ENCODE assay signal across 8 cellular contexts in the genomic region with DNA sequence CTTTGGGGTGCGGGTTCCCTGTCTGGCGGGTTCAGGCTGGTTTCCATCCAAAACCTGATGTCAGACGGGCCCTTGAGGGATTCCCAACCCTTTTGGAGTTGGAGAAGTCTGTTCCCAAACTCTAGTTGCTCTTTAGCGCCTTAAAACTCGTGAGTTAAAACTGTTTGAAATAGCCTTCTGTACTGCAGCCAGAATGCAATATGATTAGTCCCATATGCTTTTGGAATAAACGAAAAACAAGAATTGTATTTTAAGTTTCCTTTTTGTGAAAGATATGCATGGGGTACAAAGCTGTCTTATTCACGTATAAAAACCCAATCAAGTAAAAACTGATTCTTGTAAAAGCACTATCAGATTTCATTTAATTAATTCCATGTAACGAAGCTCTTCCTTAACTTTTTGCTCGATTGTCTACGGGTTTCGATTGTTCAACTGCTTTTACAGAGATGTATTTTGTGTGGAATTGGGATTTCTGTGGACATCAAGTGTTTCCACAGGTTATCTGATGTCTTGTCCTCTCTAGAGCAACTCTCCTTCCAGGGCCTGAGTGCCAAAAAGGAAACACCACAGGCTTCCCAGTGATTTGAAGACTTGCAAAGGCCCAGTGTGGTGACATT. TPM values are rescaled to one million over a fixed set of nuclear protein-coding genes. Genes with fewer than 3 reads are reported as not detected.
DNase-seq lines count a peak whose midpoint lies in the region; ATAC-seq and TF ChIP-seq lines count a peak whose summit lies in the region.
"Had no signal": no experiment of that assay in that cellular context is flagged by ENCODE, and none has a peak within 500 bp of the region (broad histone marks: within the 10 kb centered on the region; RNA-seq: fewer than 3 reads in every experiment).

No MANE protein-coding gene starts in this region.

- peaks cover 38% of the 10 kb centered on the region for H3K4me1 ChIP-seq in HUES64 (ENCODE audit: insufficient read depth, low read length)
- peaks cover 0 to 37% (median 17%) of the 10 kb centered on the region in 4 donors for H3K4me1 ChIP-seq in stomach

- no peaks in the 10 kb centered on the region for H3K27me3 ChIP-seq in HUES64 (ENCODE audit: insufficient read depth, low read length)
- H3K27me3 ChIP-seq in stomach, result peaks cover 0 to 7% (median 0%) of the 10 kb centered on the region in 3 donors

- peaks cover 11% of the 10 kb centered on the region for H3K4me1 Mint-ChIP-seq in activated naive CD8-positive, alpha-beta T cell treated with anti-CD3 and anti-CD28 coated beads, Interleukin-2, amount 10 ng/mL, durations not matched to agents 7 days and 5 days
- H3K4me1 Mint-ChIP-seq in immature natural killer cell, result peaks cover 9 to 20% of the 10 kb centered on the region in 2 donors

- no peaks in the 10 kb centered on the region for H3K36me3 ChIP-seq in HUES64 (ENCODE audit: insufficient read depth, low read length)
- no peaks in the 10 kb centered on the region for H3K36me3 ChIP-seq in stomach

- H3K4me3 ChIP-seq in HUES64 (ENCODE audit: low read length) (peak overlapping the region; percentile 72), stomach (peak overlapping the region; percentile 52 to 58 (median 53))

- DNase-seq in activated naive CD8-positive, alpha-beta T cell treated with anti-CD3 and anti-CD28 coated beads, Interleukin-2, amount 10 ng/mL, durations not matched to agents 7 days and 5 days, result no peak
- DNase-seq in immature natural killer cell (no peak), stomach (no peak), NCI-H1105 (lab: John Stamatoyannopoulos, UW) (no peak), midbrain (lab: John Stamatoyannopoulos, UW) (no peak)
- DNase-seq: stimulated activated CD4-positive, alpha-beta T cell treated with anti-CD3 and anti-CD28 coated beads, Interleukin-15, amount 100 ng/mL, for 24 hours had no signal

- peaks cover 6% of the 10 kb centered on the region for H3K36me3 Mint-ChIP-seq in activated naive CD8-positive, alpha-beta T cell treated with anti-CD3 and anti-CD28 coated beads, Interleukin-2, amount 10 ng/mL, durations not matched to agents 7 days and 5 days
- no peaks in the 10 kb centered on the region for H3K36me3 Mint-ChIP-seq in immature natural killer cell

- H3K9me3 ChIP-seq in HUES64 (ENCODE audit: insufficient read depth, low read depth, low read length) (no peaks in the 10 kb centered on the region), stomach (peaks cover 0 to 5% (median 0%) of the 10 kb centered on the region in 4 donors)

- peaks cover 11% of the 10 kb centered on the region for H3K27me3 Mint-ChIP-seq in activated naive CD8-positive, alpha-beta T cell treated with anti-CD3 and anti-CD28 coated beads, Interleukin-2, amount 10 ng/mL, durations not matched to agents 7 days and 5 days
- H3K27me3 Mint-ChIP-seq in immature natural killer cell (ENCODE audit: low read depth in 3 of 3), result peaks cover 11 to 13% (median 11%) of the 10 kb centered on the region in 3 donors

- WGBS in HUES64, result 35% methylated on average over 11 of the region's 11 CpGs
- WGBS in stomach, 5 donors, result 20 to 51% (median 44%) methylated on average over 9 to 11 of the region's 11 CpGs

- no peak for TF ChIP-seq EP300 in stomach (IDR thresholded peaks at IDR 0.05)

- no peak for TF ChIP-seq POLR2A in stomach (IDR thresholded peaks at IDR 0.05)

- peak overlapping the region; percentile 62; the same call in 1 of the 2 replicates for H3K27ac ChIP-seq in HUES64 (ENCODE audit: low read depth, low read length)
- peak overlapping the region; percentile 40 to 93 (median 84) for H3K27ac ChIP-seq in stomach

- no peak for ATAC-seq in activated naive CD8-positive, alpha-beta T cell treated with anti-CD3 and anti-CD28 coated beads, Interleukin-2, amount 10 ng/mL, durations not matched to agents 7 days and 5 days (ENCODE audit: low read depth)
- ATAC-seq in HG02759 (IDR thresholded peaks at IDR 0.05; ENCODE audit: unreplicated experiment), result no peak

- H3K27ac Mint-ChIP-seq in activated naive CD8-positive, alpha-beta T cell treated with anti-CD3 and anti-CD28 coated beads, Interleukin-2, amount 10 ng/mL, durations not matched to agents 7 days and 5 days, result no peak overlapping the region
- H3K27ac Mint-ChIP-seq in immature natural killer cell, result peak overlapping the region in 4 of 6 donors; percentile 0 to 72 (median 36)

- peak overlapping the region; percentile 63 for H3K4me3 Mint-ChIP-seq in activated naive CD8-positive, alpha-beta T cell treated with anti-CD3 and anti-CD28 coated beads, Interleukin-2, amount 10 ng/mL, durations not matched to agents 7 days and 5 days
- H3K4me3 Mint-ChIP-seq in immature natural killer cell, result peak overlapping the region; percentile 55 to 83 (median 73)

- intact Hi-C loops in stomach (cut with DNase I; ENCODE audit: low total_unique reads), result no loop called here

- POLR2A ChIA-PET in activated naive CD8-positive, alpha-beta T cell treated with anti-CD3 and anti-CD28 coated beads, Interleukin-2, amount 10 ng/mL, durations not matched to agents 7 days and 5 days (lab: Charles Lee), result interaction anchor here (1.8 kb wide), 1 partner anchor 95 kb away, joined by 9 read pairs; no protein-coding TSS in a partner anchor

- no peak for TF ChIP-seq CTCF in stomach (IDR thresholded peaks at IDR 0.05)

- no peaks in the 10 kb centered on the region for H3K9me3 Mint-ChIP-seq in activated naive CD8-positive, alpha-beta T cell treated with anti-CD3 and anti-CD28 coated beads, Interleukin-2, amount 10 ng/mL, durations not matched to agents 7 days and 5 days
- no peaks in the 10 kb centered on the region for H3K9me3 Mint-ChIP-seq in immature natural killer cell

- 0 out of 2 replicates have a peak overlapping the region, but pooled peaks have one; percentile 60 for H3K9ac ChIP-seq in HUES64 (ENCODE audit: low read depth, low read length)

RNA-seq across cellular contexts. Expression of gene CLDN34, which starts 49.5 kb away (rescaled TPM):
- not detected for polyA plus RNA-seq in HUES64 (2013, experiment 1 of 2)
- polyA plus RNA-seq in HUES64 (2013, experiment 2 of 2), result not detected
- total RNA-seq in activated naive CD8-positive, alpha-beta T cell treated with anti-CD3 and anti-CD28 coated beads, Interleukin-2, amount 10 ng/mL, durations not matched to agents 7 days and 5 days, result not detected
- polyA plus RNA-seq in immature natural killer cell (not detected), stomach (under 1 TPM in 1 of 3 donors, not detected in 2; 0.18 TPM)
- total RNA-seq in stomach, result under 1 TPM in 1 of 5 donors, not detected in 4; 0.73 TPM
